20 cellular contexts compared by ENCODE assay signal in the genomic region with DNA sequence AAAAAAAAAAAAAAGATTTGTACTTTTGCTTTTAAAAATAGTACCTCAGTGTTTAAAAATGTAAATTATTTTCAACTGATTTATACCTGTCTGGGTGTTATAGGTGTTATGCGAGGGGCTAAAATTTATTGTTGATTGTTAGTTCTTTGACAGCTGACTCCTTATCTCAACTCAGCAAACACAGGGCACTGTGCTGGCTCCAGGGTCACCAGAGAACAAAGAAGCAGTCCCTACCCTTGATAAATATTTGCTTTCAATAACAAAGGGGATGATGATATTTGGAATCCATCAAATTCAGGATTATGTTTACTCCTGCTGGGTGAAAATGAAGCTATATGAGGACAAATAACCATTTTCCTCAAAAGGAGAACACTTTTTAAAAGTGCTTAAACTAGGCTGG. TPM values are rescaled to one million over a fixed set of nuclear protein-coding genes. Genes with fewer than 3 reads are reported as not detected.
"Had no signal": no experiment of that assay in that cellular context is flagged by ENCODE, and none has a peak within 500 bp of the region (broad histone marks: within the 10 kb centered on the region; RNA-seq: fewer than 3 reads in every experiment).

No MANE protein-coding gene starts in this region.

- H3K9me3 Mint-ChIP-seq: activated naive CD4-positive, alpha-beta T cell treated with anti-CD3 and anti-CD28 coated beads, Interleukin-2, amount 10 ng/mL, durations not matched to agents 7 days and 5 days; activated T-cell treated with anti-CD3 and anti-CD28 coated beads, Interleukin-2, amount 50 U/mL, for 24 hours; natural killer cell treated with Interleukin-12 subunit alpha and Interleukin-12 subunit beta and Interleukin-15 and Interleukin-18, amount 100 ng/mL, for 72 hours had no signal

- H3K4me3 Mint-ChIP-seq: activated naive CD4-positive, alpha-beta T cell treated with anti-CD3 and anti-CD28 coated beads, Interleukin-2, amount 10 ng/mL, durations not matched to agents 7 days and 5 days; activated T-cell treated with anti-CD3 and anti-CD28 coated beads, Interleukin-2, amount 50 U/mL, for 24 hours; natural killer cell treated with Interleukin-12 subunit alpha and Interleukin-12 subunit beta and Interleukin-15 and Interleukin-18, amount 100 ng/mL, for 72 hours; stimulated activated naive B cell treated with anti-CD40 and anti-IgM and Interleukin-4, amounts not matched to agents 10 μg/mL and 1 μg/mL and 100 μg/mL, for 72 hours had no signal

- H3K4me3 ChIP-seq: cardiac muscle cell, esophagus squamous epithelium, hepatocyte, left ventricle myocardium inferior, tibial artery, vagina had no signal

- H3K9me3 ChIP-seq: esophagus squamous epithelium, tibial artery, vagina had no signal

- DNase-seq: activated CD4-positive, alpha-beta T cell treated with anti-CD3 and anti-CD28 coated beads, Interleukin-2, amount 50 U/mL, for 48 hours; activated naive CD4-positive, alpha-beta T cell treated with anti-CD3 and anti-CD28 coated beads, Interleukin-2, amount 10 ng/mL, durations not matched to agents 7 days and 5 days; activated T-cell treated with anti-CD3 and anti-CD28 coated beads, Interleukin-2, amount 50 U/mL, for 24 hours; esophagus squamous epithelium; kidney; left ventricle myocardium inferior; posterior cingulate gyrus; stimulated activated CD4-positive, alpha-beta T cell treated with anti-CD3 and anti-CD28 coated beads, Interleukin-15, amount 100 ng/mL, for 24 hours; stimulated activated CD4-positive, alpha-beta T cell treated with anti-CD3 and anti-CD28 coated beads, Interleukin-4, amount 100 ng/mL, for 1 hour; stimulated activated naive B cell treated with anti-CD40 and anti-IgM and Interleukin-4, amounts not matched to agents 10 μg/mL and 1 μg/mL and 100 μg/mL, for 72 hours; tibial artery; WERI-Rb-1 had no signal

- H3K27ac Mint-ChIP-seq: activated naive CD4-positive, alpha-beta T cell treated with anti-CD3 and anti-CD28 coated beads, Interleukin-2, amount 10 ng/mL, durations not matched to agents 7 days and 5 days; activated T-cell treated with anti-CD3 and anti-CD28 coated beads, Interleukin-2, amount 50 U/mL, for 24 hours; natural killer cell treated with Interleukin-12 subunit alpha and Interleukin-12 subunit beta and Interleukin-15 and Interleukin-18, amount 100 ng/mL, for 72 hours; stimulated activated naive B cell treated with anti-CD40 and anti-IgM and Interleukin-4, amounts not matched to agents 10 μg/mL and 1 μg/mL and 100 μg/mL, for 72 hours had no signal

- H3K79me2 ChIP-seq: hepatocyte had no signal

- H3K36me3 ChIP-seq: cardiac muscle cell, esophagus squamous epithelium, left ventricle myocardium inferior, tibial artery, vagina, WERI-Rb-1 had no signal

- H3K27ac ChIP-seq: cardiac muscle cell, esophagus squamous epithelium, hepatocyte, left ventricle myocardium inferior, tibial artery, vagina, WERI-Rb-1 had no signal

- H3K27me3 ChIP-seq: cardiac muscle cell, hepatocyte, vagina had no signal

- H3K4me2 ChIP-seq: hepatocyte had no signal

- ATAC-seq: natural killer cell treated with Interleukin-12 subunit alpha and Interleukin-12 subunit beta and Interleukin-15 and Interleukin-18, amount 100 ng/mL, for 72 hours; stimulated activated naive B cell treated with anti-CD40 and anti-IgM and Interleukin-4, amounts not matched to agents 10 μg/mL and 1 μg/mL and 100 μg/mL, for 72 hours had no signal

- H3K4me1 Mint-ChIP-seq: activated naive CD4-positive, alpha-beta T cell treated with anti-CD3 and anti-CD28 coated beads, Interleukin-2, amount 10 ng/mL, durations not matched to agents 7 days and 5 days; stimulated activated naive B cell treated with anti-CD40 and anti-IgM and Interleukin-4, amounts not matched to agents 10 μg/mL and 1 μg/mL and 100 μg/mL, for 72 hours had no signal

- H3K4me1 ChIP-seq: esophagus squamous epithelium, left ventricle myocardium inferior, tibial artery, vagina had no signal

- H3K36me3 Mint-ChIP-seq: activated naive CD4-positive, alpha-beta T cell treated with anti-CD3 and anti-CD28 coated beads, Interleukin-2, amount 10 ng/mL, durations not matched to agents 7 days and 5 days; natural killer cell treated with Interleukin-12 subunit alpha and Interleukin-12 subunit beta and Interleukin-15 and Interleukin-18, amount 100 ng/mL, for 72 hours; stimulated activated naive B cell treated with anti-CD40 and anti-IgM and Interleukin-4, amounts not matched to agents 10 μg/mL and 1 μg/mL and 100 μg/mL, for 72 hours had no signal

RNA-seq across cellular contexts. Expression of a gene that starts 45.8 kb away (rescaled TPM):
- total RNA-seq: fibroblast of villous mesenchyme; glomerular endothelial cell; left ventricle myocardium inferior; natural killer cell treated with Interleukin-12 subunit alpha and Interleukin-12 subunit beta and Interleukin-15 and Interleukin-18, amount 100 ng/mL, for 72 hours; skeletal muscle tissue; subcutaneous adipose tissue had no signal
- polyA plus RNA-seq: cardiac muscle cell had no signal
